1 cellular context compared by ENCODE assay signal in the genomic region with DNA sequence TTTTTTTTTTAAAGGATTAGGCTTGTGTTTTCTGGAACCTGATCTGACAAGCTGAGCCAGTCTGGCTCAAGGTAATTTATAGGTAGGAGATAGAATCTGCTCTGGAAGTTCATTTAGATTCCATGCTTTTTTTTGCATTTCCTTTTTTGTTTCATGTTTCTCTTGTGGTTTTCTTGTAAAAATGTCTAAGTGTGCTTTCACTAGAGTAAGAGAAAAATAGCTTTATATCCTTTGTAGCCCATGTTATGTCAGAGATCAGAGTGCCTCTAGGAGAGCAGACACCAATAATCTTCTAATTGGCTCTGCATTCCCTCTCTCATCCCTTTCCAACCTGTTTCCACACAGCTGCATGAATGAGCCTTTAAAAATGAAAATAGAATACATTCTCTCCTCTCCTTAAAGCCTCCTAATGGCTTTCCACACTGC.
A peak's percentile ranks its signal among the peaks of the same experiment; 100 is the strongest.
TF ChIP-seq lines count a peak whose summit lies in the region.

No MANE protein-coding gene starts in this region.

TF ChIP-seq in K562, 482 proteins besides CTCF, POLR2A, EP300 and RAD21 (continued from another document):
- TF ChIP-seq, protein P1, sequence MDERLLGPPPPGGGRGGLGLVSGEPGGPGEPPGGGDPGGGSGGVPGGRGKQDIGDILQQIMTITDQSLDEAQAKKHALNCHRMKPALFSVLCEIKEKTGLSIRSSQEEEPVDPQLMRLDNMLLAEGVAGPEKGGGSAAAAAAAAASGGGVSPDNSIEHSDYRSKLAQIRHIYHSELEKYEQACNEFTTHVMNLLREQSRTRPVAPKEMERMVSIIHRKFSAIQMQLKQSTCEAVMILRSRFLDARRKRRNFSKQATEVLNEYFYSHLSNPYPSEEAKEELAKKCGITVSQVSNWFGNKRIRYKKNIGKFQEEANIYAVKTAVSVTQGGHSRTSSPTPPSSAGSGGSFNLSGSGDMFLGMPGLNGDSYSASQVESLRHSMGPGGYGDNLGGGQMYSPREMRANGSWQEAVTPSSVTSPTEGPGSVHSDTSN (CRISPR knock-in tag; IDR thresholded peaks at IDR 0.05; ENCODE audit: low read depth), result no peak
- TF ChIP-seq, protein P1 (tag; conservative IDR thresholded peaks at IDR 0.05; ENCODE audit: low read depth), result peak; percentile 59
- TF ChIP-seq, protein P2, sequence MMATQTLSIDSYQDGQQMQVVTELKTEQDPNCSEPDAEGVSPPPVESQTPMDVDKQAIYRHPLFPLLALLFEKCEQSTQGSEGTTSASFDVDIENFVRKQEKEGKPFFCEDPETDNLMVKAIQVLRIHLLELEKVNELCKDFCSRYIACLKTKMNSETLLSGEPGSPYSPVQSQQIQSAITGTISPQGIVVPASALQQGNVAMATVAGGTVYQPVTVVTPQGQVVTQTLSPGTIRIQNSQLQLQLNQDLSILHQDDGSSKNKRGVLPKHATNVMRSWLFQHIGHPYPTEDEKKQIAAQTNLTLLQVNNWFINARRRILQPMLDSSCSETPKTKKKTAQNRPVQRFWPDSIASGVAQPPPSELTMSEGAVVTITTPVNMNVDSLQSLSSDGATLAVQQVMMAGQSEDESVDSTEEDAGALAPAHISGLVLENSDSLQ (IDR thresholded peaks at IDR 0.05), result peak; percentile 59
